In the genomic region with DNA sequence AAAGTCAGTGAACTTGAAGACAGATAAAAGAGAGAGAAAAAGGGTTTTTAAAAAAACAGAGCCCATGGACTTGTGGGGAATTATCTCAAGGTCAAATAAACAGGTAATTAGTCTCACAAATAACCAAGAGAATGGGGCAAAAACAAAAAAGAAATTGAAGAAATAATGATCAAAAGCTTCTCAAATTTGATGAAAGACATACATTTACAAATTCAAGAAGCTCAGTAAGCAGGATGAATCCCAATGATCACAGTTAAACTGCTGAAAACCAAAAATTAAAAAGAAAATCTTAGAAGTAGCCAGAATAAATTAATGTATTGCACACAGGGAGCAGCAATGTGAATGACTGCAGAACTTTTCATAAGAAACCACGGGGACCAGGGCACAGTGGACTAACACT, we compare ENCODE assay signal across 23 cellular contexts.
DNase-seq lines count a peak whose midpoint lies in the region; ATAC-seq and TF ChIP-seq lines count a peak whose summit lies in the region.
"Had no signal": no experiment of that assay in that cellular context is flagged by ENCODE, and none has a peak within 500 bp of the region (broad histone marks: within the 10 kb centered on the region; RNA-seq: fewer than 3 reads in every experiment).

No MANE protein-coding gene starts in this region.

- no peak overlapping the region for H3K27ac ChIP-seq in CD4-positive, CD25-positive, alpha-beta regulatory T cell (ENCODE audit: insufficient read depth, low read length, poor library complexity, severe bottlenecking)
- H3K27ac ChIP-seq in HL-60 (replicated peaks), result peak overlapping the region; percentile 17; the same call in 1 of the 2 replicates

- peak overlapping the region; percentile 27 for H3K27ac Mint-ChIP-seq in activated CD4-positive, alpha-beta T cell treated with anti-CD3 and anti-CD28 coated beads for 36 hours
- H3K27ac Mint-ChIP-seq in CD4-positive, CD25-positive, alpha-beta regulatory T cell, result peak overlapping the region; percentile 16 to 67 (median 63)
- peak overlapping the region; percentile 17 for H3K27ac Mint-ChIP-seq in activated naive CD8-positive, alpha-beta T cell treated with anti-CD3 and anti-CD28 coated beads for 36 hours
- H3K27ac Mint-ChIP-seq: B cell had no signal

- peaks cover 38% of the 10 kb centered on the region for H3K36me3 Mint-ChIP-seq in activated CD4-positive, alpha-beta T cell treated with anti-CD3 and anti-CD28 coated beads for 36 hours (ENCODE audit: low read depth)
- peaks cover 45% of the 10 kb centered on the region for H3K36me3 Mint-ChIP-seq in CD4-positive, CD25-positive, alpha-beta regulatory T cell
- H3K36me3 Mint-ChIP-seq in activated naive CD8-positive, alpha-beta T cell treated with anti-CD3 and anti-CD28 coated beads for 36 hours, result peaks cover 15% of the 10 kb centered on the region

- no peak overlapping the region for H3K4me3 Mint-ChIP-seq in activated CD4-positive, alpha-beta T cell treated with anti-CD3 and anti-CD28 coated beads for 36 hours
- H3K4me3 Mint-ChIP-seq in CD4-positive, CD25-positive, alpha-beta regulatory T cell, result no peak overlapping the region
- no peak overlapping the region for H3K4me3 Mint-ChIP-seq in activated naive CD8-positive, alpha-beta T cell treated with anti-CD3 and anti-CD28 coated beads for 36 hours
- H3K4me3 Mint-ChIP-seq: B cell, CD14-positive monocyte, HFFc6 had no signal

- no peaks in the 10 kb centered on the region for H3K27me3 ChIP-seq in CD4-positive, CD25-positive, alpha-beta regulatory T cell (ENCODE audit: control insufficient read depth, insufficient read depth, low read length)
- no peaks in the 10 kb centered on the region for H3K27me3 ChIP-seq in HL-60 (ENCODE audit: insufficient read depth, poor library complexity, severe bottlenecking)
- H3K27me3 ChIP-seq: MG63 had no signal

- H3K36me3 ChIP-seq in CD4-positive, CD25-positive, alpha-beta regulatory T cell (ENCODE audit: control insufficient read depth, insufficient read depth, low read length), result peaks cover 26% of the 10 kb centered on the region

- H3K4me1 Mint-ChIP-seq in activated CD4-positive, alpha-beta T cell treated with anti-CD3 and anti-CD28 coated beads for 36 hours, result peaks cover 52% of the 10 kb centered on the region
- H3K4me1 Mint-ChIP-seq in CD4-positive, CD25-positive, alpha-beta regulatory T cell, result peaks cover 12 to 27% (median 17%) of the 10 kb centered on the region in 4 donors
- H3K4me1 Mint-ChIP-seq in activated naive CD8-positive, alpha-beta T cell treated with anti-CD3 and anti-CD28 coated beads for 36 hours, result peaks cover 25% of the 10 kb centered on the region

- ATAC-seq in activated CD4-positive, alpha-beta T cell treated with anti-CD3 and anti-CD28 coated beads for 36 hours, result no peak
- no peak for ATAC-seq in CD4-positive, CD25-positive, alpha-beta regulatory T cell (ENCODE audit: low read depth in 2 of 2)
- ATAC-seq: K562, Right ventricle myocardium inferior had no signal

- no peak for TF ChIP-seq CTCF in HL-60 (IDR thresholded peaks at IDR 0.05; ENCODE audit: insufficient read depth, low read length)

- no peaks in the 10 kb centered on the region for H3K4me1 ChIP-seq in CD4-positive, CD25-positive, alpha-beta regulatory T cell (ENCODE audit: control insufficient read depth, insufficient read depth, low read length, poor library complexity, severe bottlenecking)
- H3K4me1 ChIP-seq: Caco-2 had no signal

- H3K9me3 Mint-ChIP-seq in activated CD4-positive, alpha-beta T cell treated with anti-CD3 and anti-CD28 coated beads for 36 hours (ENCODE audit: low read depth), result peaks cover 2% of the 10 kb centered on the region
- no peaks in the 10 kb centered on the region for H3K9me3 Mint-ChIP-seq in CD4-positive, CD25-positive, alpha-beta regulatory T cell
- peaks cover 8% of the 10 kb centered on the region for H3K9me3 Mint-ChIP-seq in activated naive CD8-positive, alpha-beta T cell treated with anti-CD3 and anti-CD28 coated beads for 36 hours
- H3K9me3 Mint-ChIP-seq: CD14-positive monocyte, HFFc6 had no signal

- intact Hi-C loops in activated CD4-positive, alpha-beta T cell treated with anti-CD3 and anti-CD28 coated beads for 36 hours (cut with DNase I, micrococcal nuclease), result no loop called here

- no peak for DNase-seq in activated CD4-positive, alpha-beta T cell treated with anti-CD3 and anti-CD28 coated beads for 36 hours
- DNase-seq in activated CD4-positive, alpha-beta T cell treated with anti-CD3 and anti-CD28 coated beads for 1 hour, result no peak
- DNase-seq in CD4-positive, CD25-positive, alpha-beta regulatory T cell, result no peak
- DNase-seq in HL-60 (ENCODE audit: low read depth in 1 of 2, low spot score in 1 of 2) (no peak), COR-L47 (lab: John Stamatoyannopoulos, UW) (no peak), MV-4-11 (lab: John Stamatoyannopoulos, UW) (no peak), NCI-H2196 (lab: John Stamatoyannopoulos, UW; ENCODE audit: unreplicated experiment) (no peak)
- no peak for DNase-seq in activated naive CD8-positive, alpha-beta T cell treated with anti-CD3 and anti-CD28 coated beads for 36 hours
- DNase-seq: Caco-2, DMS 273 treated with DMSO at 0.1 percent for 48 hours, DMS79 treated with DMSO at 0.1 percent for 48 hours, HFFc6, MG63, NCI-H1048, NCI-H1417 treated with DMSO at 0.1 percent for 48 hours, NCI-H187, NCI-H446 treated with DMSO at 0.1 percent for 48 hours, NCI-H526 treated with DMSO at 0.1 percent for 48 hours, OCI-M1 had no signal

- no peak overlapping the region for H3K4me3 ChIP-seq in CD4-positive, CD25-positive, alpha-beta regulatory T cell (ENCODE audit: low read depth, low read length)
- H3K4me3 ChIP-seq in HL-60 (replicated peaks; ENCODE audit: insufficient read depth, low read length), result no peak overlapping the region
- H3K4me3 ChIP-seq: K562, MG63 had no signal

- POLR2A ChIA-PET in activated CD4-positive, alpha-beta T cell treated with anti-CD3 and anti-CD28 coated beads for 36 hours (lab: Charles Lee), result no interaction called here

- H3K27me3 Mint-ChIP-seq in activated CD4-positive, alpha-beta T cell treated with anti-CD3 and anti-CD28 coated beads for 36 hours, result no peaks in the 10 kb centered on the region
- no peaks in the 10 kb centered on the region for H3K27me3 Mint-ChIP-seq in CD4-positive, CD25-positive, alpha-beta regulatory T cell
- H3K27me3 Mint-ChIP-seq in activated naive CD8-positive, alpha-beta T cell treated with anti-CD3 and anti-CD28 coated beads for 36 hours, result no peaks in the 10 kb centered on the region
- H3K27me3 Mint-ChIP-seq: B cell had no signal

- CTCF ChIA-PET in activated CD4-positive, alpha-beta T cell treated with anti-CD3 and anti-CD28 coated beads for 36 hours (lab: Charles Lee), result interaction anchor here (1.0 kb wide), 1 partner anchor 16 kb away, joined by 4 read pairs; no protein-coding TSS in a partner anchor

- H3K9me3 ChIP-seq in CD4-positive, CD25-positive, alpha-beta regulatory T cell (ENCODE audit: control insufficient read depth in 2 of 2, low read length in 2 of 2), result no peaks in the 10 kb centered on the region
- H3K9me3 ChIP-seq: Caco-2 had no signal
